Comparison of ENCODE assay signal across 35 cellular contexts in genomic region chr5:7324919-7325318, GRCh38.
"Had no signal": no experiment of that assay in that cellular context is flagged by ENCODE, and none has a peak within 500 bp of the region (broad histone marks: within the 10 kb centered on the region; RNA-seq: fewer than 3 reads in every experiment).

No MANE protein-coding gene starts in this region.

- FAIRE-seq: astrocyte, bronchial epithelial cell had no signal

- H3K4me3 ChIP-seq: adrenal gland, ascending aorta, body of pancreas, breast epithelium, cardiac muscle cell had no signal

- DNase-seq: activated effector memory CD4-positive, alpha-beta T cell treated with anti-CD3 and anti-CD28 coated beads, Interleukin-2, amount 50 U/mL, for 16 hours; activated effector memory CD4-positive, alpha-beta T cell treated with Interleukin-2 at 50 U/mL for 16 hours; activated gamma-delta T cell; activated gamma-delta T cell treated with Interleukin-2 at 50 U/mL for 16 hours; activated naive CD4-positive, alpha-beta T cell; activated naive CD4-positive, alpha-beta T cell treated with anti-CD3 and anti-CD28 coated beads for 36 hours; activated naive CD4-positive, alpha-beta T cell treated with anti-CD3 and anti-CD28 coated beads, Interleukin-2, amount 10 ng/mL, durations not matched to agents 7 days and 5 days; activated naive CD4-positive, alpha-beta T cell treated with anti-CD3 and anti-CD28 coated beads, Interleukin-2, amount 50 U/mL, for 16 hours; activated naive CD4-positive, alpha-beta T cell treated with Interleukin-2 at 50 U/mL for 16 hours; activated naive CD8-positive, alpha-beta T cell treated with anti-CD3 and anti-CD28 coated beads for 36 hours; activated naive CD8-positive, alpha-beta T cell treated with anti-CD3 and anti-CD28 coated beads, Interleukin-2, amount 10 ng/mL, durations not matched to agents 7 days and 5 days; activated naive CD8-positive, alpha-beta T cell treated with anti-CD3 and anti-CD28 coated beads, Interleukin-2, amount 50 U/mL, for 24 hours; activated T-cell treated with anti-CD3 and anti-CD28 coated beads for 4 hours; activated T-cell treated with anti-CD3 and anti-CD28 coated beads, Interleukin-2, amount 50 U/mL, for 1 hour; activated T-cell treated with anti-CD3 and anti-CD28 coated beads, Interleukin-2, amount 50 U/mL, for 24 hours; activated T-cell treated with anti-CD3 and anti-CD28 coated beads, Interleukin-2, amount 50 U/mL, for 4 hours; activated T-cell treated with anti-CD3 and anti-CD28 coated beads, Interleukin-2, amount 50 U/mL, for 48 hours; activated T-cell treated with anti-CD3 and anti-CD28 coated beads, Interleukin-2, amount 50 U/mL, for 72 hours; adrenal gland; amniotic stem cell; amygdala; anterior cingulate cortex; aorta; body of pancreas; brain microvascular endothelial cell; caudate nucleus; central memory CD4-positive, alpha-beta T cell; cerebellar nuclear complex had no signal

- H3K36me3 ChIP-seq: adrenal gland, ascending aorta, brain microvascular endothelial cell, breast epithelium, cardiac muscle cell had no signal

- H3K9me3 ChIP-seq: adrenal gland, ascending aorta, body of pancreas, breast epithelium had no signal

- H3K27ac ChIP-seq: adrenal gland, ascending aorta, body of pancreas, brain microvascular endothelial cell, breast epithelium, cardiac muscle cell had no signal

- H3K4me1 ChIP-seq: adrenal gland, ascending aorta, breast epithelium had no signal

- ATAC-seq: activated naive CD4-positive, alpha-beta T cell treated with anti-CD3 and anti-CD28 coated beads, Interleukin-2, amount 50 U/mL, for 72 hours; activated naive CD8-positive, alpha-beta T cell treated with anti-CD3 and anti-CD28 coated beads, Interleukin-2, amount 50 U/mL, for 24 hours; activated T-cell treated with anti-CD3 and anti-CD28 coated beads, Interleukin-2, amount 50 U/mL, for 4 hours; activated T-cell treated with anti-CD3 and anti-CD28 coated beads, Interleukin-2, amount 50 U/mL, for 72 hours; activated T-helper 17 cell treated with anti-CD3 and anti-CD28 coated beads, Interleukin-2, amount 50 U/mL, for 72 hours; body of pancreas had no signal

- H3K27me3 ChIP-seq: adrenal gland, ascending aorta, body of pancreas, brain microvascular endothelial cell, breast epithelium, cardiac muscle cell had no signal
